1 cellular context compared by ENCODE assay signal in genomic region chr3:196740476-196741400, GRCh38.
TF ChIP-seq lines count a peak whose summit lies in the region.

No MANE protein-coding gene starts in this region.

TF ChIP-seq in SK-N-SH, 30 proteins besides CTCF, POLR2A, EP300 and RAD21 (continued from another document):
- TF ChIP-seq REST (IDR thresholded peaks at IDR 0.05; ENCODE audit: low read depth, low read length), result no peak
- TF ChIP-seq RFX5 (IDR thresholded peaks at IDR 0.05; ENCODE audit: low read length), result no peak
- no peak for TF ChIP-seq YY1 (IDR thresholded peaks at IDR 0.05; ENCODE audit: low read depth)
- no peak for TF ChIP-seq EZH2phosphoT487 (IDR thresholded peaks at IDR 0.05; ENCODE audit: borderline replicate concordance, low read depth)
- TF ChIP-seq NRF1 (IDR thresholded peaks at IDR 0.05; ENCODE audit: low read depth, low read length), result no peak
TF ChIP-seq in SK-N-SH: peak in this region for 1.
